14 cellular contexts compared by ENCODE assay signal in the genomic region with DNA sequence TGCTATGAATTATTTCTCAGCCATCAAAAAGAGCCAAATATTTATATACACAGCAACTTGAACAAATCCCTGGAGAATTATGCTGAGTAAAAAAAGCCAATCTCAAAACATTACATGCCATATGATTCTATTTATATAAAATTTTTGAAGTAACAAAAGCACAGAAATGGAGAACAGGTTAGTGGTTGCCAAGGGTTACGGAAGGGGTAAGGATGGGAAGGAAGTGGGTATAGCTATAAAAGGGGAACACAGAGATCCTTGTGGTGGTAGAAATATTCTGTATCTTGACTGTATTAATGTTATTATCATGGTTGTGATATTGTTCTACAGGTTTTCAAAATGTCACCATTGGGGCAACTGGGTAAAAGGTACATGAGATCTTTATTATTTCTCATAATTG.
"Had no signal": no experiment of that assay in that cellular context is flagged by ENCODE, and none has a peak within 500 bp of the region (broad histone marks: within the 10 kb centered on the region; RNA-seq: fewer than 3 reads in every experiment).

No MANE protein-coding gene starts in this region.

- DNase-seq: activated CD4-positive, alpha-beta T cell treated with anti-CD3 and anti-CD28 coated beads, Interleukin-2, amount 50 U/mL, for 48 hours; activated CD8-positive, alpha-beta memory T cell treated with anti-CD3 and anti-CD28 coated beads, Interleukin-2, amount 10 ng/mL, durations not matched to agents 7 days and 5 days; activated effector memory CD4-positive, alpha-beta T cell treated with Interleukin-2 at 50 U/mL for 16 hours; activated naive CD4-positive, alpha-beta T cell treated with anti-CD3 and anti-CD28 coated beads, Interleukin-2, amount 50 U/mL, for 16 hours; activated T-cell treated with anti-CD3 and anti-CD28 coated beads, Interleukin-2, amount 50 U/mL, for 1 hour; heart left ventricle; left colon; mammary epithelial cell; mucosa of descending colon; posterior cingulate gyrus; retina; stimulated activated CD4-positive, alpha-beta T cell treated with anti-CD3 and anti-CD28 coated beads, Interleukin-2, amount 100 ng/mL, for 48 hours; T-helper 9 cell; thyroid gland had no signal

- H3K27me3 ChIP-seq: heart left ventricle, thyroid gland had no signal

- H3K9me3 ChIP-seq: heart left ventricle, mucosa of descending colon, thyroid gland had no signal

- H3K4me3 ChIP-seq: heart left ventricle, mucosa of descending colon, thyroid gland had no signal

- H3K27ac ChIP-seq: heart left ventricle, thyroid gland had no signal

- H3K4me1 ChIP-seq: heart left ventricle, thyroid gland had no signal

- H3K36me3 ChIP-seq: heart left ventricle, thyroid gland had no signal
